1 cellular context compared by ENCODE assay signal in the genomic region with DNA sequence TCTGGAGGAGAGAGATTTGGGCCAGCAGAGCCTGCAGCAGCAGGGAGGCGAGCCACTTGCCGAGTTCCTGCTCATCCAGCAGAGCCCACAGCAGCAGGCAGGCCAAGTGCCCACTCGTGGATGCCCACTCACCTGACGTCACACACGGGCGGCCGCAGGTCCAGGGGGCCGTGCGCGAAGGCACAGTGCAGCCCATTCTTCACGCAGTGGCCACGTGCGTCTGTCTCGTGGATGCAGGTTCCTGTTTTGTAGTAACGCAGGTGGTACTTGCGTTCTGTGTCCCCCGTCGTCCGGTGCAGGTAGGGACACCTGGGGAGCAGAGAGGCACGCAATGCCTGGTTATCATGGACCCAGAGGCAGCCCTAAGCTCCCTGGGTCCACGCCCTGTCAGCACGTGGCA.
A peak's percentile ranks its signal among the peaks of the same experiment; 100 is the strongest.
TF ChIP-seq lines count a peak whose summit lies in the region.

No MANE protein-coding gene starts in this region.

TF ChIP-seq in K562, 482 proteins besides CTCF, POLR2A, EP300 and RAD21:
- no peak for TF ChIP-seq ZBTB26 (CRISPR knock-in tag; IDR thresholded peaks at IDR 0.05)
- peak; percentile 16; the same call in 1 of the 2 replicates for TF ChIP-seq RBFOX2 (IDR thresholded peaks at IDR 0.05; ENCODE audit: low read depth, low read length)
